Comparison of ENCODE assay signal across 30 cellular contexts in genomic region chr19:765179-765738, GRCh38. TPM values are rescaled to one million over a fixed set of nuclear protein-coding genes. Genes with fewer than 3 reads are reported as not detected.
"Had no signal": no experiment of that assay in that cellular context is flagged by ENCODE, and none has a peak within 500 bp of the region (broad histone marks: within the 10 kb centered on the region; RNA-seq: fewer than 3 reads in every experiment).

No MANE protein-coding gene starts in this region.

- H3K9ac ChIP-seq: parathyroid adenoma had no signal

- ATAC-seq: left lung, psoas muscle had no signal

- DNase-seq: activated CD4-positive, alpha-beta T cell treated with anti-CD3 and anti-CD28 coated beads for 4 hours; activated CD4-positive, alpha-beta T cell treated with anti-CD3 and anti-CD28 coated beads, Interleukin-2, amount 50 U/mL, for 4 hours; activated CD4-positive, CD25-positive, alpha-beta regulatory T cell; activated CD8-positive, alpha-beta memory T cell treated with anti-CD3 and anti-CD28 coated beads, Interleukin-2, amount 50 U/mL, for 4 hours; activated gamma-delta T cell; activated naive CD4-positive, alpha-beta T cell treated with anti-CD3 and anti-CD28 coated beads, Interleukin-2, amount 10 ng/mL, durations not matched to agents 7 days and 5 days; activated naive CD8-positive, alpha-beta T cell treated with anti-CD3 and anti-CD28 coated beads, Interleukin-2, amount 10 ng/mL, durations not matched to agents 7 days and 5 days; activated T-cell treated with anti-CD3 and anti-CD28 coated beads, Interleukin-2, amount 50 U/mL, for 24 hours; cerebellar nuclear complex; colonic mucosa; effector CD8-positive, alpha-beta T cell; erythroblast; head of caudate nucleus; kidney glomerular epithelial cell; left lung; naive B cell; nephron progenitor cell; psoas muscle; spleen; stimulated activated naive CD4-positive, alpha-beta T cell had no signal

- H3K4me1 ChIP-seq: colonic mucosa, parathyroid adenoma, psoas muscle had no signal

- H3K4me3 Mint-ChIP-seq: activated naive CD4-positive, alpha-beta T cell treated with anti-CD3 and anti-CD28 coated beads, Interleukin-2, amount 10 ng/mL, durations not matched to agents 7 days and 5 days; activated naive CD8-positive, alpha-beta T cell treated with anti-CD3 and anti-CD28 coated beads, Interleukin-2, amount 10 ng/mL, durations not matched to agents 7 days and 5 days; activated T-cell treated with anti-CD3 and anti-CD28 coated beads, Interleukin-2, amount 50 U/mL, for 24 hours; brain; nephron progenitor cell had no signal

- H3K4me3 ChIP-seq: ascending aorta, cardiac muscle cell, colonic mucosa, left lung, psoas muscle, spleen, suprapubic skin, tibial nerve had no signal

- H3K9me3 Mint-ChIP-seq: activated naive CD8-positive, alpha-beta T cell treated with anti-CD3 and anti-CD28 coated beads, Interleukin-2, amount 10 ng/mL, durations not matched to agents 7 days and 5 days; activated T-cell treated with anti-CD3 and anti-CD28 coated beads, Interleukin-2, amount 50 U/mL, for 24 hours had no signal

- H3K27me3 ChIP-seq: ascending aorta, cardiac muscle cell, colonic mucosa, left lung, suprapubic skin, tibial nerve had no signal

- H2AFZ ChIP-seq: parathyroid adenoma had no signal

- H3K36me3 ChIP-seq: ascending aorta, cardiac muscle cell, colonic mucosa, left lung, spleen, suprapubic skin, tibial nerve had no signal

- H3K79me2 ChIP-seq: parathyroid adenoma had no signal

- H3K27me3 Mint-ChIP-seq: brain had no signal

- H3K36me3 Mint-ChIP-seq: activated naive CD4-positive, alpha-beta T cell treated with anti-CD3 and anti-CD28 coated beads, Interleukin-2, amount 10 ng/mL, durations not matched to agents 7 days and 5 days; activated naive CD8-positive, alpha-beta T cell treated with anti-CD3 and anti-CD28 coated beads, Interleukin-2, amount 10 ng/mL, durations not matched to agents 7 days and 5 days; naive B cell had no signal

- H3K27ac ChIP-seq: ascending aorta, cardiac muscle cell, colonic mucosa, left lung, parathyroid adenoma, psoas muscle, spleen, suprapubic skin, tibial nerve had no signal

- H3K27ac Mint-ChIP-seq: activated naive CD4-positive, alpha-beta T cell treated with anti-CD3 and anti-CD28 coated beads, Interleukin-2, amount 10 ng/mL, durations not matched to agents 7 days and 5 days; activated naive CD8-positive, alpha-beta T cell treated with anti-CD3 and anti-CD28 coated beads, Interleukin-2, amount 10 ng/mL, durations not matched to agents 7 days and 5 days; activated T-cell treated with anti-CD3 and anti-CD28 coated beads, Interleukin-2, amount 50 U/mL, for 24 hours; brain; nephron progenitor cell had no signal

- H3K9me3 ChIP-seq: ascending aorta, colonic mucosa, left lung, psoas muscle, suprapubic skin, tibial nerve had no signal

RNA-seq across cellular contexts. Expression of gene MISP, which starts 14.3 kb away (rescaled TPM):
- total RNA-seq: activated CD8-positive, alpha-beta memory T cell treated with anti-CD3 and anti-CD28 coated beads for 36 hours; activated naive CD8-positive, alpha-beta T cell treated with anti-CD3 and anti-CD28 coated beads, Interleukin-2, amount 10 ng/mL, durations not matched to agents 7 days and 5 days; ascending aorta; dermis microvascular lymphatic vessel endothelial cell; fibroblast of lung; spleen; T-helper 1 cell treated with Interleukin-12 subunit alpha and Interleukin-12 subunit beta and Interleukin-4 antibody, amounts not matched to agents 30 ng/mL and 1 ng/mL, for 36 hours had no signal
- polyA plus RNA-seq: cardiac muscle cell, fibroblast of lung had no signal

RNA-seq across cellular contexts. Expression of gene PLPPR3, which starts 56.5 kb away (rescaled TPM):
- total RNA-seq: activated CD8-positive, alpha-beta memory T cell treated with anti-CD3 and anti-CD28 coated beads for 36 hours; activated naive CD8-positive, alpha-beta T cell treated with anti-CD3 and anti-CD28 coated beads, Interleukin-2, amount 10 ng/mL, durations not matched to agents 7 days and 5 days; ascending aorta; psoas muscle; suprapubic skin; T-helper 1 cell treated with Interleukin-12 subunit alpha and Interleukin-12 subunit beta and Interleukin-4 antibody, amounts not matched to agents 30 ng/mL and 1 ng/mL, for 36 hours; tibial nerve had no signal
- polyA plus RNA-seq: psoas muscle had no signal

RNA-seq across cellular contexts. Expression of gene PALM, which starts 56.5 kb away (rescaled TPM):
- total RNA-seq: activated naive CD8-positive, alpha-beta T cell treated with anti-CD3 and anti-CD28 coated beads, Interleukin-2, amount 10 ng/mL, durations not matched to agents 7 days and 5 days; T-helper 1 cell treated with Interleukin-12 subunit alpha and Interleukin-12 subunit beta and Interleukin-4 antibody, amounts not matched to agents 30 ng/mL and 1 ng/mL, for 36 hours had no signal
